In genomic region chr2:183630964-183631363, GRCh38 we compare ENCODE assay signal across 32 cellular contexts.
"Had no signal": no experiment of that assay in that cellular context is flagged by ENCODE, and none has a peak within 500 bp of the region (broad histone marks: within the 10 kb centered on the region; RNA-seq: fewer than 3 reads in every experiment).

No MANE protein-coding gene starts in this region.

- H3K27ac ChIP-seq: body of pancreas, cardiac muscle cell, colonic mucosa, VCaP had no signal

- ATAC-seq: activated naive CD4-positive, alpha-beta T cell treated with anti-CD3 and anti-CD28 coated beads, Interleukin-2, amount 50 U/mL, for 72 hours; activated T-cell treated with anti-CD3 and anti-CD28 coated beads, Interleukin-2, amount 50 U/mL, for 72 hours; body of pancreas; esophagus mucosa; WTC11 had no signal

- DNase-seq: activated CD4-positive, alpha-beta memory T cell treated with anti-CD3 and anti-CD28 coated beads, Interleukin-2, amount 10 ng/mL, durations not matched to agents 7 days and 5 days; activated CD4-positive, alpha-beta T cell treated with anti-CD3 and anti-CD28 coated beads for 1 hour; activated CD4-positive, alpha-beta T cell treated with anti-CD3 and anti-CD28 coated beads for 4 hours; activated CD4-positive, alpha-beta T cell treated with anti-CD3 and anti-CD28 coated beads, Interleukin-2, amount 10 ng/mL, durations not matched to agents 7 days and 5 days; activated CD4-positive, alpha-beta T cell treated with anti-CD3 and anti-CD28 coated beads, Interleukin-2, amount 50 U/mL, for 4 hours; activated CD8-positive, alpha-beta memory T cell treated with anti-CD3 and anti-CD28 coated beads, Interleukin-2, amount 50 U/mL, for 48 hours; activated gamma-delta T cell; activated naive CD4-positive, alpha-beta T cell; activated naive CD4-positive, alpha-beta T cell treated with anti-CD3 and anti-CD28 coated beads, Interleukin-2, amount 10 ng/mL, durations not matched to agents 7 days and 5 days; activated naive CD8-positive, alpha-beta T cell treated with anti-CD3 and anti-CD28 coated beads, Interleukin-2, amount 10 ng/mL, durations not matched to agents 7 days and 5 days; activated T-cell treated with anti-CD3 and anti-CD28 coated beads for 4 hours; activated T-cell treated with anti-CD3 and anti-CD28 coated beads, Interleukin-2, amount 50 U/mL, for 24 hours; activated T-cell treated with anti-CD3 and anti-CD28 coated beads, Interleukin-2, amount 50 U/mL, for 72 hours; amygdala; aorta; body of pancreas; central memory CD4-positive, alpha-beta T cell; cerebellar nuclear complex; colonic mucosa; effector CD8-positive, alpha-beta T cell; foreskin fibroblast; head of caudate nucleus; T-helper 2 cell had no signal

- H3K36me3 ChIP-seq: cardiac muscle cell, colonic mucosa had no signal

- H3K4me3 ChIP-seq: body of pancreas, cardiac muscle cell, colonic mucosa had no signal

- H3K9me3 ChIP-seq: body of pancreas, colonic mucosa had no signal

- H3K4me1 ChIP-seq: body of pancreas, colonic mucosa had no signal

- H3K27me3 ChIP-seq: body of pancreas, cardiac muscle cell, colonic mucosa had no signal

- FAIRE-seq: endometrium, endothelial cell of umbilical vein, frontal cortex, TTC549 had no signal
